8 cellular contexts compared by ENCODE assay signal in the genomic region with DNA sequence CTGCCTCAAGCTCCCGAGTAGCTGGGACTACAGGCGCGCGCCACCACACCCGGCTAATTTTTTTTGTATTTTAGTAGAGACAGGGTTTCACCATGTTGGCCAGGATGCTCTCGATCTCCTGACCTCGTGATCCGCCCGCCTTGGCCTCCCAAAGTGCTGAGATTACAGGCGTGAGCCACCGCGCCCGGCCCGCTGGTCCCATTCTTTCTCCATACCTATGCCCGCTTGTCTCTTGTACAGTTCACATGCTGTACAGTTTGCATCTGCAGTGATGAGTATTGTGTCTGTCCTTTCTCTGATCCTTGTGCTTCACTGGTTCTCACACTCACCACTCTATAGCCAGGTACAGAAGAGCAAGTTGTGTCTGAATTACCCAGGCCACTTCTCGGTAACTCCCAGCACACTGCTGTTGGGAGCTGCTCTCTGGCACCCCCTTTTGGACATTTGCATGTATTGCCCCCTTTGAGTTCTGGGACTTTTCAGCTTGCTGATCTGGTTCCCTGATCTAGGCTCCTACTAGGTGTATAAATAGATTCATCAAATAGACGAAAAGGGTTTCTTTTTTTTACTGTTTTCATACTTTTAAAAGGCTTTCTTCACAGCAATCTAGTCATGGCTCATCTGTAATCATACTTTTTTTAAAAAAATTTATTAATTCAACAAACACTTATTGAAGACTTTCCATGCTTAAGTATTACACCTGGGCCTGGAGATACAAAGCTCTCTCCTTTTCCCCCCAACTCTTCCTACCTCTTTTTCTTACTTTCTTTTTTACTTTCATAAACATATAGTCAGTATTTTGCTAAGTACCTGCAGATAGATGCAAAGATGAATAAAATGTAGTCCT. TPM values are rescaled to one million over a fixed set of nuclear protein-coding genes. Genes with fewer than 3 reads are reported as not detected.
DNase-seq lines count a peak whose midpoint lies in the region; ATAC-seq, FAIRE-seq and TF ChIP-seq lines count a peak whose summit lies in the region.

No MANE protein-coding gene starts in this region.

- H3K4me1 ChIP-seq in CD4-positive, CD25-positive, alpha-beta regulatory T cell (ENCODE audit: control insufficient read depth, insufficient read depth, low read length, poor library complexity, severe bottlenecking), result no peaks in the 10 kb centered on the region
- H3K4me1 ChIP-seq in RWPE2 (ENCODE audit: insufficient read depth, poor library complexity, severe bottlenecking) (peaks cover 10% of the 10 kb centered on the region), pancreas (peaks cover 0 to 3% (median 0%) of the 10 kb centered on the region in 3 donors), vagina (no peaks in the 10 kb centered on the region)

- no peaks in the 10 kb centered on the region for H3K36me3 Mint-ChIP-seq in CD4-positive, CD25-positive, alpha-beta regulatory T cell

- FAIRE-seq in pancreas (lab: Jason Lieb, UNC), result no peak

- peaks cover 3 to 5% (median 4%) of the 10 kb centered on the region in 4 donors for H3K4me1 Mint-ChIP-seq in CD4-positive, CD25-positive, alpha-beta regulatory T cell

- no peak overlapping the region for H3K4me3 Mint-ChIP-seq in CD4-positive, CD25-positive, alpha-beta regulatory T cell

- H3K27ac Mint-ChIP-seq in CD4-positive, CD25-positive, alpha-beta regulatory T cell, result peak overlapping the region in 2 of 3 donors; percentile 45 to 74

- H3K27ac ChIP-seq in CD4-positive, CD25-positive, alpha-beta regulatory T cell (ENCODE audit: insufficient read depth, low read length, poor library complexity, severe bottlenecking), result no peak overlapping the region
- H3K27ac ChIP-seq in RWPE2 (ENCODE audit: poor library complexity, severe bottlenecking) (no peak overlapping the region), pancreas (no peak overlapping the region), vagina (no peak overlapping the region)

- peaks cover 4% of the 10 kb centered on the region for H3K27me3 Mint-ChIP-seq in CD4-positive, CD25-positive, alpha-beta regulatory T cell

- intact Hi-C loops in pancreas (cut with DNase I), result loop anchor here in 1 of 3 donors (10.0 kb wide), 1 partner anchor 176 kb away; no protein-coding TSS in a partner anchor
- intact Hi-C loops in vagina (cut with DNase I), result no loop called here

- DNase-seq in CD4-positive, CD25-positive, alpha-beta regulatory T cell, result peak; percentile 45 to 73 (median 65)
- DNase-seq in Kasumi-1 (lab: John Stamatoyannopoulos, UW) (peak; percentile 93 to 94), RWPE2 (ENCODE audit: low spot score) (no peak), foreskin melanocyte (peak; percentile 38), pancreas (peak in 4 of 6 donors; percentile 33 to 67 (median 52)), vagina (ENCODE audit: extremely low spot score in 2 of 2) (no peak)
- peak; percentile 43 for DNase-seq in activated effector memory CD4-positive, alpha-beta T cell treated with Interleukin-2 at 50 U/mL for 16 hours

- peak; percentile 95 for TF ChIP-seq CTCF in RWPE2 (IDR thresholded peaks at IDR 0.05; ENCODE audit: poor library complexity, severe bottlenecking)
- TF ChIP-seq CTCF in pancreas (IDR thresholded peaks at IDR 0.05), result peak; percentile 74 to 86 (median 84)
- peak; percentile 37 to 57 (median 45) for TF ChIP-seq CTCF in vagina (IDR thresholded peaks at IDR 0.05)

- TF ChIP-seq POLR2A in vagina (IDR thresholded peaks at IDR 0.05), result no peak

- H3K9me3 Mint-ChIP-seq in CD4-positive, CD25-positive, alpha-beta regulatory T cell, result peaks cover 0 to 2% (median 0%) of the 10 kb centered on the region in 7 donors

- 78 to 84% methylated on average over 13 to 17 of the region's 17 CpGs for WGBS in pancreas, 2 donors

- H3K4me3 ChIP-seq in CD4-positive, CD25-positive, alpha-beta regulatory T cell (ENCODE audit: low read depth, low read length), result no peak overlapping the region
- no peak overlapping the region for H3K4me3 ChIP-seq in RWPE2 (ENCODE audit: severe bottlenecking)
- H3K4me3 ChIP-seq in pancreas, result no peak overlapping the region
- no peak overlapping the region for H3K4me3 ChIP-seq in vagina

- H3K9me3 ChIP-seq in CD4-positive, CD25-positive, alpha-beta regulatory T cell (ENCODE audit: control insufficient read depth in 2 of 2, low read length in 2 of 2), result no peaks in the 10 kb centered on the region
- H3K9me3 ChIP-seq in RWPE2 (ENCODE audit: severe bottlenecking) (no peaks in the 10 kb centered on the region), pancreas (no peaks in the 10 kb centered on the region), vagina (no peaks in the 10 kb centered on the region)

- ATAC-seq in CD4-positive, CD25-positive, alpha-beta regulatory T cell (ENCODE audit: low read depth in 2 of 2), result peak; percentile 69 to 74
- peak; percentile 69 for ATAC-seq in GM19452 (IDR thresholded peaks at IDR 0.05; ENCODE audit: unreplicated experiment)
- ATAC-seq in RWPE2 (ENCODE audit: low read depth), result peak; percentile 65
- peak; percentile 76 to 100 (median 94) for ATAC-seq in pancreas

- no peaks in the 10 kb centered on the region for H3K36me3 ChIP-seq in CD4-positive, CD25-positive, alpha-beta regulatory T cell (ENCODE audit: control insufficient read depth, insufficient read depth, low read length)
- no peaks in the 10 kb centered on the region for H3K36me3 ChIP-seq in RWPE2 (ENCODE audit: low read depth)
- no peaks in the 10 kb centered on the region for H3K36me3 ChIP-seq in pancreas
- H3K36me3 ChIP-seq in vagina, result no peaks in the 10 kb centered on the region

- peaks cover 1% of the 10 kb centered on the region for H3K27me3 ChIP-seq in CD4-positive, CD25-positive, alpha-beta regulatory T cell (ENCODE audit: control insufficient read depth, insufficient read depth, low read length)
- H3K27me3 ChIP-seq in RWPE2 (ENCODE audit: insufficient read depth, poor library complexity, severe bottlenecking) (peaks cover 4% of the 10 kb centered on the region), pancreas (no peaks in the 10 kb centered on the region), vagina (no peaks in the 10 kb centered on the region)

RNA-seq across cellular contexts. Expression of a gene that starts 53.5 kb away (rescaled TPM):
- 5.7 TPM for total RNA-seq in CD4-positive, CD25-positive, alpha-beta regulatory T cell
- 1 to 10 TPM in 3 of 4 donors, under 1 TPM in 1; 0.46 to 3.5 (median 1.5) TPM for polyA plus RNA-seq in CD4-positive, CD25-positive, alpha-beta regulatory T cell
- total RNA-seq in pancreas (1 to 10 TPM in 5 of 6 donors, under 1 TPM in 1; 0.79 to 9.0 (median 1.7) TPM), vagina (7.4 TPM)
- polyA plus RNA-seq in pancreas, result 1 to 10 TPM; 2.0 to 2.6 TPM

Comparison
In these comparisons a context has a peak if more than half of its experiments do, and no peak if none do; other contexts are left out.
1. DNase-seq: peak in CD4-positive, CD25-positive, alpha-beta regulatory T cell (3 of 3), Kasumi-1 (2 of 2), activated effector memory CD4-positive, alpha-beta T cell treated with Interleukin-2 at 50 U/mL for 16 hours (single experiment), foreskin melanocyte (single experiment) and pancreas (4 of 6); none in RWPE2 (single experiment) and vagina (0 of 2).
2. CTCF ChIP-seq: peak in every context shown above with its lines; median percentile 95 in RWPE2; 84 in pancreas; 45 in vagina.
3. Peak in every context shown above with its lines, with median percentiles within 50 percentile points of each other: ATAC-seq.